In genomic region chr4:39305902-39306677, GRCh38 we compare ENCODE assay signal across 15 cellular contexts.
A peak's percentile ranks its signal among the peaks of the same experiment; 100 is the strongest.
DNase-seq lines count a peak whose midpoint lies in the region; ATAC-seq, FAIRE-seq and TF ChIP-seq lines count a peak whose summit lies in the region.
"Had no signal": no experiment of that assay in that cellular context is flagged by ENCODE, and none has a peak within 500 bp of the region (broad histone marks: within the 10 kb centered on the region; RNA-seq: fewer than 3 reads in every experiment).

No MANE protein-coding gene starts in this region.

- no peaks in the 10 kb centered on the region for H3K27me3 Mint-ChIP-seq in astrocyte (ENCODE audit: low read depth, unreplicated experiment)
- H3K27me3 Mint-ChIP-seq: activated CD4-positive, alpha-beta memory T cell treated with anti-CD3 and anti-CD28 coated beads for 36 hours; activated T-helper 17 cell treated with anti-CD3 and anti-CD28 coated beads, Interleukin-2, amount 50 U/mL, for 72 hours; naive thymus-derived CD4-positive, alpha-beta T cell had no signal

- 45 to 57% (median 53%) methylated on average over 14 of the region's 14 CpGs for WGBS in heart left ventricle, 4 donors

- TF ChIP-seq CTCF in astrocyte (IDR thresholded peaks at IDR 0.05; ENCODE audit: insufficient read depth, low read depth, low read length) (no peak), heart left ventricle (IDR thresholded peaks at IDR 0.05) (no peak)

- no peaks in the 10 kb centered on the region for H3K79me2 ChIP-seq in astrocyte (ENCODE audit: insufficient read depth, low read length)

- no peak for TF ChIP-seq POLR2A in heart left ventricle (IDR thresholded peaks at IDR 0.05)

- H3K4me3 Mint-ChIP-seq in astrocyte (ENCODE audit: unreplicated experiment): no peak overlapping the region
- H3K4me3 Mint-ChIP-seq in stimulated activated effector memory CD8-positive, alpha-beta T cell treated with anti-CD3 and anti-CD28 coated beads, Interleukin-12 subunit alpha, Interleukin-12 subunit beta, amount 100 ng/mL, for 72 hours: no peak overlapping the region
- H3K4me3 Mint-ChIP-seq: activated CD4-positive, alpha-beta memory T cell treated with anti-CD3 and anti-CD28 coated beads for 36 hours; activated T-helper 17 cell treated with anti-CD3 and anti-CD28 coated beads, Interleukin-2, amount 50 U/mL, for 72 hours; naive thymus-derived CD4-positive, alpha-beta T cell had no signal

- H4K20me1 ChIP-seq in astrocyte (ENCODE audit: insufficient read depth, low read length): no peaks in the 10 kb centered on the region

- H3K4me1 Mint-ChIP-seq in astrocyte (ENCODE audit: low read depth, unreplicated experiment): peaks cover 12% of the 10 kb centered on the region
- no peaks in the 10 kb centered on the region for H3K4me1 Mint-ChIP-seq in stimulated activated effector memory CD8-positive, alpha-beta T cell treated with anti-CD3 and anti-CD28 coated beads, Interleukin-12 subunit alpha, Interleukin-12 subunit beta, amount 100 ng/mL, for 72 hours

- H3K9ac ChIP-seq in astrocyte (ENCODE audit: low read length): no peak overlapping the region
- H3K9ac ChIP-seq: KMS-11 had no signal

- no peak for FAIRE-seq in astrocyte (lab: Jason Lieb, UNC)

- ATAC-seq in Right ventricle myocardium inferior (peak; percentile 86), heart left ventricle (peak; percentile 73 to 86 (median 78))
- ATAC-seq in stimulated activated effector memory CD8-positive, alpha-beta T cell treated with anti-CD3 and anti-CD28 coated beads, Interleukin-12 subunit alpha, Interleukin-12 subunit beta, amount 100 ng/mL, for 72 hours: no peak
- ATAC-seq: activated T-helper 17 cell treated with anti-CD3 and anti-CD28 coated beads, Interleukin-2, amount 50 U/mL, for 72 hours; naive thymus-derived CD4-positive, alpha-beta T cell had no signal

- no peak overlapping the region for H2AFZ ChIP-seq in astrocyte (ENCODE audit: low read depth, low read length)

- H3K4me1 ChIP-seq in astrocyte (ENCODE audit: insufficient read depth, low read length): peaks cover 5% of the 10 kb centered on the region
- peaks cover 0 to 12% (median 5%) of the 10 kb centered on the region in 12 donors for H3K4me1 ChIP-seq in heart left ventricle
- H3K4me1 ChIP-seq: SJSA1 had no signal

- no peak overlapping the region for H3K4me2 ChIP-seq in astrocyte (ENCODE audit: low read length)
- H3K4me2 ChIP-seq: KMS-11 had no signal

- H3K36me3 ChIP-seq in astrocyte (ENCODE audit: insufficient read depth, low read length) (peaks cover 35% of the 10 kb centered on the region), heart left ventricle (peaks cover 0 to 97% (median 73%) of the 10 kb centered on the region in 9 donors)

- peaks cover 13% of the 10 kb centered on the region for H3K36me3 Mint-ChIP-seq in astrocyte (ENCODE audit: low read depth, unreplicated experiment)
- peaks cover 100% of the 10 kb centered on the region for H3K36me3 Mint-ChIP-seq in stimulated activated effector memory CD8-positive, alpha-beta T cell treated with anti-CD3 and anti-CD28 coated beads, Interleukin-12 subunit alpha, Interleukin-12 subunit beta, amount 100 ng/mL, for 72 hours

- H3K27me3 ChIP-seq in astrocyte (ENCODE audit: insufficient read depth, low read length): no peaks in the 10 kb centered on the region
- H3K27me3 ChIP-seq in heart left ventricle: no peaks in the 10 kb centered on the region
- H3K27me3 ChIP-seq: SJSA1 had no signal

- DNase-seq in Right ventricle myocardium inferior (ENCODE audit: missing footprints) (no peak), cardiac septum (ENCODE audit: low spot score) (no peak), astrocyte (ENCODE audit: low read depth) (peak; percentile 22), heart left ventricle (peak in 2 of 5 donors; percentile 25 to 47), kidney tubule cell (ENCODE audit: low spot score) (no peak), GF-D8 (lab: John Stamatoyannopoulos, UW) (no peak)
- DNase-seq in stimulated activated effector memory CD8-positive, alpha-beta T cell treated with anti-CD3 and anti-CD28 coated beads, Interleukin-12 subunit alpha, Interleukin-12 subunit beta, amount 100 ng/mL, for 72 hours (ENCODE audit: low spot score in 2 of 2): no peak
- no peak for DNase-seq in activated CD8-positive, alpha-beta memory T cell treated with anti-CD3 and anti-CD28 coated beads, Interleukin-2, amount 50 U/mL, for 48 hours
- DNase-seq: activated CD4-positive, alpha-beta memory T cell treated with anti-CD3 and anti-CD28 coated beads for 36 hours; aorta; GDM1; naive thymus-derived CD4-positive, alpha-beta T cell had no signal

- H3K4me3 ChIP-seq in astrocyte (ENCODE audit: insufficient read depth, low read depth, low read length) (no peak overlapping the region), heart left ventricle (no peak overlapping the region)
- H3K4me3 ChIP-seq: SJSA1 had no signal

- no peak overlapping the region for H3K27ac Mint-ChIP-seq in astrocyte (ENCODE audit: unreplicated experiment)
- peak overlapping the region; percentile 75 for H3K27ac Mint-ChIP-seq in stimulated activated effector memory CD8-positive, alpha-beta T cell treated with anti-CD3 and anti-CD28 coated beads, Interleukin-12 subunit alpha, Interleukin-12 subunit beta, amount 100 ng/mL, for 72 hours
- H3K27ac Mint-ChIP-seq: activated CD4-positive, alpha-beta memory T cell treated with anti-CD3 and anti-CD28 coated beads for 36 hours; activated T-helper 17 cell treated with anti-CD3 and anti-CD28 coated beads, Interleukin-2, amount 50 U/mL, for 72 hours had no signal

- no peaks in the 10 kb centered on the region for H3K9me3 Mint-ChIP-seq in astrocyte (ENCODE audit: unreplicated experiment)
- H3K9me3 Mint-ChIP-seq in stimulated activated effector memory CD8-positive, alpha-beta T cell treated with anti-CD3 and anti-CD28 coated beads, Interleukin-12 subunit alpha, Interleukin-12 subunit beta, amount 100 ng/mL, for 72 hours: no peaks in the 10 kb centered on the region
- H3K9me3 Mint-ChIP-seq: activated CD4-positive, alpha-beta memory T cell treated with anti-CD3 and anti-CD28 coated beads for 36 hours; activated T-helper 17 cell treated with anti-CD3 and anti-CD28 coated beads, Interleukin-2, amount 50 U/mL, for 72 hours; naive thymus-derived CD4-positive, alpha-beta T cell had no signal

- H3K27ac ChIP-seq in astrocyte (ENCODE audit: low read depth, low read length) (no peak overlapping the region), heart left ventricle (no peak overlapping the region)
- H3K27ac ChIP-seq: KMS-11, SJSA1 had no signal

- intact Hi-C loops in Right ventricle myocardium inferior (cut with DNase I): no loop called here
- intact Hi-C loops in cardiac septum (cut with DNase I): no loop called here
- intact Hi-C loops in heart left ventricle (cut with DNase I): no loop called here

- H3K9me3 ChIP-seq in astrocyte (ENCODE audit: insufficient read depth, low read depth, low read length) (no peaks in the 10 kb centered on the region), heart left ventricle (no peaks in the 10 kb centered on the region)
- H3K9me3 ChIP-seq: SJSA1 had no signal
